ENCODE assay signal across 19 cellular contexts in genomic region chr4:52836120-52836519, GRCh38. TPM values are rescaled to one million over a fixed set of nuclear protein-coding genes. Genes with fewer than 3 reads are reported as not detected.
"Had no signal": no experiment of that assay in that cellular context is flagged by ENCODE, and none has a peak within 500 bp of the region (broad histone marks: within the 10 kb centered on the region; RNA-seq: fewer than 3 reads in every experiment).

No MANE protein-coding gene starts in this region.

- ATAC-seq: heart left ventricle; left cardiac atrium; left ventricle myocardium superior; naive thymus-derived CD4-positive, alpha-beta T cell had no signal

- H3K4me3 ChIP-seq: heart left ventricle, lung, right atrium auricular region had no signal

- H3K27ac ChIP-seq: heart left ventricle, right atrium auricular region had no signal

- H3K36me3 ChIP-seq: heart left ventricle, right atrium auricular region had no signal

- DNase-seq: cerebellar nuclear complex; endodermal cell; erythroblast; heart left ventricle; hippocampal formation; kidney; left cardiac atrium; left ventricle myocardium superior; naive thymus-derived CD4-positive, alpha-beta T cell; nephron progenitor cell; posterior cingulate gyrus; small intestine; stimulated activated CD4-positive, alpha-beta T cell treated with anti-CD3 and anti-CD28 coated beads, Interleukin-2, amount 100 ng/mL, for 48 hours; stimulated activated naive CD4-positive, alpha-beta T cell treated with Interleukin-2 at 50 U/mL for 16 hours had no signal

- H3K27me3 ChIP-seq: heart left ventricle, right atrium auricular region had no signal

- H3K9me3 ChIP-seq: heart left ventricle, right atrium auricular region had no signal

RNA-seq across cellular contexts. Expression of gene RASL11B, which starts 26.0 kb away (rescaled TPM):
- total RNA-seq: endothelial cell of umbilical vein, glomerular endothelial cell, pulmonary artery endothelial cell had no signal
